ENCODE assay signal across 1 cellular context in the genomic region with DNA sequence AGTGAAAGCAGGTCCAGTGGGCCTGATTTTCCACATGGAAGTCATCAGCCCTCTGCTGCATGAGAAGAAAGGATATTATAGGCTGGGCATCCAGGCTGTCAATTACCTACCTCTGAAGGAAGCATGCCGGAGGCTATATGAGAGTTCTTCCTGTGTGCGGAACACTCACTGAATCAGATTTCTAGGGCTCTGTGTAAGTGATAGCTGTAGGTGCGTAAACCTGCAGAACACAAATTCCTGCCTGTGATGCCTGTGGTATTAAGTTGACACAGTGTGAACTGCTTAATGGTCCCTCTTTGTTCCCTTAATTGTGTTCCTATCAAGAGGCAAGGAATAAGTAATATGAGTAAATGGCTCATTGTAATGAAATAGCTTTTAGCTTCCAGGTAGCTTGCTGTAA.
TF ChIP-seq lines count a peak whose summit lies in the region.

No MANE protein-coding gene starts in this region.

TF ChIP-seq in GM23338, 12 proteins besides CTCF, POLR2A, EP300 and RAD21:
- TF ChIP-seq ZNF114 (CRISPR knock-in tag; IDR thresholded peaks at IDR 0.05) (no peak), JUNB (IDR thresholded peaks at IDR 0.05; ENCODE audit: unreplicated experiment) (no peak), ZNF331 (CRISPR knock-in tag; IDR thresholded peaks at IDR 0.05; ENCODE audit: low read depth) (no peak), CREB1 (CRISPR knock-in tag; IDR thresholded peaks at IDR 0.05; ENCODE audit: low read depth) (no peak), STAT1 (IDR thresholded peaks at IDR 0.05; ENCODE audit: unreplicated experiment) (no peak), EZH2phosphoT487 (IDR thresholded peaks at IDR 0.05; ENCODE audit: unreplicated experiment) (no peak), EZH2 (IDR thresholded peaks at IDR 0.05; ENCODE audit: low read depth, unreplicated experiment) (no peak), POLR2AphosphoS5 (IDR thresholded peaks at IDR 0.05; ENCODE audit: low read depth) (no peak), NANOG (IDR thresholded peaks at IDR 0.05; ENCODE audit: borderline replicate concordance) (no peak)
- TF ChIP-seq, protein P1, sequence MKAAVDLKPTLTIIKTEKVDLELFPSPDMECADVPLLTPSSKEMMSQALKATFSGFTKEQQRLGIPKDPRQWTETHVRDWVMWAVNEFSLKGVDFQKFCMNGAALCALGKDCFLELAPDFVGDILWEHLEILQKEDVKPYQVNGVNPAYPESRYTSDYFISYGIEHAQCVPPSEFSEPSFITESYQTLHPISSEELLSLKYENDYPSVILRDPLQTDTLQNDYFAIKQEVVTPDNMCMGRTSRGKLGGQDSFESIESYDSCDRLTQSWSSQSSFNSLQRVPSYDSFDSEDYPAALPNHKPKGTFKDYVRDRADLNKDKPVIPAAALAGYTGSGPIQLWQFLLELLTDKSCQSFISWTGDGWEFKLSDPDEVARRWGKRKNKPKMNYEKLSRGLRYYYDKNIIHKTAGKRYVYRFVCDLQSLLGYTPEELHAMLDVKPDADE (IDR thresholded peaks at IDR 0.05) = no peak
- TF ChIP-seq, protein P2, sequence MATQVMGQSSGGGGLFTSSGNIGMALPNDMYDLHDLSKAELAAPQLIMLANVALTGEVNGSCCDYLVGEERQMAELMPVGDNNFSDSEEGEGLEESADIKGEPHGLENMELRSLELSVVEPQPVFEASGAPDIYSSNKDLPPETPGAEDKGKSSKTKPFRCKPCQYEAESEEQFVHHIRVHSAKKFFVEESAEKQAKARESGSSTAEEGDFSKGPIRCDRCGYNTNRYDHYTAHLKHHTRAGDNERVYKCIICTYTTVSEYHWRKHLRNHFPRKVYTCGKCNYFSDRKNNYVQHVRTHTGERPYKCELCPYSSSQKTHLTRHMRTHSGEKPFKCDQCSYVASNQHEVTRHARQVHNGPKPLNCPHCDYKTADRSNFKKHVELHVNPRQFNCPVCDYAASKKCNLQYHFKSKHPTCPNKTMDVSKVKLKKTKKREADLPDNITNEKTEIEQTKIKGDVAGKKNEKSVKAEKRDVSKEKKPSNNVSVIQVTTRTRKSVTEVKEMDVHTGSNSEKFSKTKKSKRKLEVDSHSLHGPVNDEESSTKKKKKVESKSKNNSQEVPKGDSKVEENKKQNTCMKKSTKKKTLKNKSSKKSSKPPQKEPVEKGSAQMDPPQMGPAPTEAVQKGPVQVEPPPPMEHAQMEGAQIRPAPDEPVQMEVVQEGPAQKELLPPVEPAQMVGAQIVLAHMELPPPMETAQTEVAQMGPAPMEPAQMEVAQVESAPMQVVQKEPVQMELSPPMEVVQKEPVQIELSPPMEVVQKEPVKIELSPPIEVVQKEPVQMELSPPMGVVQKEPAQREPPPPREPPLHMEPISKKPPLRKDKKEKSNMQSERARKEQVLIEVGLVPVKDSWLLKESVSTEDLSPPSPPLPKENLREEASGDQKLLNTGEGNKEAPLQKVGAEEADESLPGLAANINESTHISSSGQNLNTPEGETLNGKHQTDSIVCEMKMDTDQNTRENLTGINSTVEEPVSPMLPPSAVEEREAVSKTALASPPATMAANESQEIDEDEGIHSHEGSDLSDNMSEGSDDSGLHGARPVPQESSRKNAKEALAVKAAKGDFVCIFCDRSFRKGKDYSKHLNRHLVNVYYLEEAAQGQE (IDR thresholded peaks at IDR 0.05; ENCODE audit: unreplicated experiment) = no peak
- TF ChIP-seq, protein P3, sequence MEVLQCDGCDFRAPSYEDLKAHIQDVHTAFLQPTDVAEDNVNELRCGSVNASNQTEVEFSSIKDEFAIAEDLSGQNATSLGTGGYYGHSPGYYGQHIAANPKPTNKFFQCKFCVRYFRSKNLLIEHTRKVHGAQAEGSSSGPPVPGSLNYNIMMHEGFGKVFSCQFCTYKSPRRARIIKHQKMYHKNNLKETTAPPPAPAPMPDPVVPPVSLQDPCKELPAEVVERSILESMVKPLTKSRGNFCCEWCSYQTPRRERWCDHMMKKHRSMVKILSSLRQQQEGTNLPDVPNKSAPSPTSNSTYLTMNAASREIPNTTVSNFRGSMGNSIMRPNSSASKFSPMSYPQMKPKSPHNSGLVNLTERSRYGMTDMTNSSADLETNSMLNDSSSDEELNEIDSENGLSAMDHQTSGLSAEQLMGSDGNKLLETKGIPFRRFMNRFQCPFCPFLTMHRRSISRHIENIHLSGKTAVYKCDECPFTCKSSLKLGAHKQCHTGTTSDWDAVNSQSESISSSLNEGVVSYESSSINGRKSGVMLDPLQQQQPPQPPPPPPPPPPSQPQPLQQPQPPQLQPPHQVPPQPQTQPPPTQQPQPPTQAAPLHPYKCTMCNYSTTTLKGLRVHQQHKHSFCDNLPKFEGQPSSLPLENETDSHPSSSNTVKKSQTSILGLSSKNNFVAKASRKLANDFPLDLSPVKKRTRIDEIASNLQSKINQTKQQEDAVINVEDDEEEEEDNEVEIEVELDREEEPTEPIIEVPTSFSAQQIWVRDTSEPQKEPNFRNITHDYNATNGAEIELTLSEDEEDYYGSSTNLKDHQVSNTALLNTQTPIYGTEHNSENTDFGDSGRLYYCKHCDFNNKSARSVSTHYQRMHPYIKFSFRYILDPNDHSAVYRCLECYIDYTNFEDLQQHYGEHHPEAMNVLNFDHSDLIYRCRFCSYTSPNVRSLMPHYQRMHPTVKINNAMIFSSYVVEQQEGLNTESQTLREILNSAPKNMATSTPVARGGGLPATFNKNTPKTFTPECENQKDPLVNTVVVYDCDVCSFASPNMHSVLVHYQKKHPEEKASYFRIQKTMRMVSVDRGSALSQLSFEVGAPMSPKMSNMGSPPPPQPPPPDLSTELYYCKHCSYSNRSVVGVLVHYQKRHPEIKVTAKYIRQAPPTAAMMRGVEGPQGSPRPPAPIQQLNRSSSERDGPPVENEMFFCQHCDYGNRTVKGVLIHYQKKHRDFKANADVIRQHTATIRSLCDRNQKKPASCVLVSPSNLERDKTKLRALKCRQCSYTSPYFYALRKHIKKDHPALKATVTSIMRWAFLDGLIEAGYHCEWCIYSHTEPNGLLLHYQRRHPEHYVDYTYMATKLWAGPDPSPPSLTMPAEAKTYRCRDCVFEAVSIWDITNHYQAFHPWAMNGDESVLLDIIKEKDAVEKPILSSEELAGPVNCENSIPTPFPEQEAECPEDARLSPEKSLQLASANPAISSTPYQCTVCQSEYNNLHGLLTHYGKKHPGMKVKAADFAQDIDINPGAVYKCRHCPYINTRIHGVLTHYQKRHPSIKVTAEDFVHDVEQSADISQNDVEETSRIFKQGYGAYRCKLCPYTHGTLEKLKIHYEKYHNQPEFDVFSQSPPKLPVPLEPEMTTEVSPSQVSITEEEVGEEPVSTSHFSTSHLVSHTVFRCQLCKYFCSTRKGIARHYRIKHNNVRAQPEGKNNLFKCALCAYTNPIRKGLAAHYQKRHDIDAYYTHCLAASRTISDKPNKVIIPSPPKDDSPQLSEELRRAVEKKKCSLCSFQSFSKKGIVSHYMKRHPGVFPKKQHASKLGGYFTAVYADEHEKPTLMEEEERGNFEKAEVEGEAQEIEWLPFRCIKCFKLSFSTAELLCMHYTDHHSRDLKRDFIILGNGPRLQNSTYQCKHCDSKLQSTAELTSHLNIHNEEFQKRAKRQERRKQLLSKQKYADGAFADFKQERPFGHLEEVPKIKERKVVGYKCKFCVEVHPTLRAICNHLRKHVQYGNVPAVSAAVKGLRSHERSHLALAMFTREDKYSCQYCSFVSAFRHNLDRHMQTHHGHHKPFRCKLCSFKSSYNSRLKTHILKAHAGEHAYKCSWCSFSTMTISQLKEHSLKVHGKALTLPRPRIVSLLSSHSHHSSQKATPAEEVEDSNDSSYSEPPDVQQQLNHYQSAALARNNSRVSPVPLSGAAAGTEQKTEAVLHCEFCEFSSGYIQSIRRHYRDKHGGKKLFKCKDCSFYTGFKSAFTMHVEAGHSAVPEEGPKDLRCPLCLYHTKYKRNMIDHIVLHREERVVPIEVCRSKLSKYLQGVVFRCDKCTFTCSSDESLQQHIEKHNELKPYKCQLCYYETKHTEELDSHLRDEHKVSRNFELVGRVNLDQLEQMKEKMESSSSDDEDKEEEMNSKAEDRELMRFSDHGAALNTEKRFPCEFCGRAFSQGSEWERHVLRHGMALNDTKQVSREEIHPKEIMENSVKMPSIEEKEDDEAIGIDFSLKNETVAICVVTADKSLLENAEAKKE (CRISPR knock-in tag; IDR thresholded peaks at IDR 0.05) = no peak
